8 cellular contexts compared by ENCODE assay signal in genomic region chr3:30643763-30644462, GRCh38. TPM values are rescaled to one million over a fixed set of nuclear protein-coding genes. Genes with fewer than 3 reads are reported as not detected.
DNase-seq lines count a peak whose midpoint lies in the region; ATAC-seq, FAIRE-seq and TF ChIP-seq lines count a peak whose summit lies in the region.

No MANE protein-coding gene starts in this region.

- no TSS peak for BruUV-seq in HepG2 (replicated peaks; lab: Mats Ljungman, UMichigan)

- peaks cover 85% of the 10 kb centered on the region for H3K36me3 Mint-ChIP-seq in activated T-helper 17 cell treated with anti-CD3 and anti-CD28 coated beads, Interleukin-2, amount 50 U/mL, for 72 hours (ENCODE audit: low read depth)

- H4K20me1 ChIP-seq in HepG2 (ENCODE audit: insufficient read depth, low read length) = peaks cover 100% of the 10 kb centered on the region

- DNase-seq in MV-4-11 (lab: John Stamatoyannopoulos, UW) (peak; percentile 72), HepG2 (ENCODE audit: low spot score) (no peak), stomach (peak; percentile 31), D721Med (ENCODE audit: insufficient read length, low spot score) (no peak)

- H3K27ac Mint-ChIP-seq in activated T-helper 17 cell treated with anti-CD3 and anti-CD28 coated beads, Interleukin-2, amount 50 U/mL, for 72 hours = peak overlapping the region; percentile 98

- no peak overlapping the region for H3K9ac ChIP-seq in HepG2 (ENCODE audit: insufficient read depth, low read depth, low read length)

- H3K4me2 ChIP-seq in HepG2 (ENCODE audit: low read depth, low read length) = no peak overlapping the region

- H3K27me3 ChIP-seq in HepG2 (ENCODE audit: control insufficient read depth in 1 of 2, insufficient read depth in 2 of 2, low read length in 2 of 2) (no peaks in the 10 kb centered on the region), stomach (no peaks in the 10 kb centered on the region)

- peaks cover 62% of the 10 kb centered on the region for H3K4me1 Mint-ChIP-seq in activated T-helper 17 cell treated with anti-CD3 and anti-CD28 coated beads, Interleukin-2, amount 50 U/mL, for 72 hours

- TF ChIP-seq EP300 in HepG2 (IDR thresholded peaks at IDR 0.05; ENCODE audit: low read depth in 2 of 2, low read length in 2 of 2) (no peak), HepG2 (CRISPR knock-in tag; IDR thresholded peaks at IDR 0.05; ENCODE audit: borderline replicate concordance) (no peak), stomach (IDR thresholded peaks at IDR 0.05) (no peak)

- WGBS in HepG2 (ENCODE audit: low lambda C conversion rate) = over 99% methylated on average over 7 of the region's 7 CpGs
- WGBS in stomach, 5 donors = 79 to 85% (median 85%) methylated on average over 7 of the region's 7 CpGs

- H3K36me3 ChIP-seq in HepG2 (replicated peaks in 1 of 2; ENCODE audit: control insufficient read depth in 1 of 2, insufficient read depth in 2 of 2, low read length in 2 of 2) (peaks cover 29 to 80% of the 10 kb centered on the region in 2 experiments), stomach (peaks cover 30 to 43% (median 41%) of the 10 kb centered on the region in 4 donors)

- peak in 1 of 2 experiments; percentile 13; a peak in 1 of 4 replicates for TF ChIP-seq POLR2A in HepG2 (IDR thresholded peaks at IDR 0.05; ENCODE audit: insufficient read depth in 1 of 2, low read depth in 2 of 2, low read length in 2 of 2)
- no peak for TF ChIP-seq POLR2A in stomach (IDR thresholded peaks at IDR 0.05)

- intact Hi-C loops in HepG2 (cut with micrococcal nuclease; ENCODE audit: unreplicated experiment) = no loop called here
- intact Hi-C loops in stomach (cut with DNase I; ENCODE audit: low total_unique reads) = no loop called here

- H3K4me1 ChIP-seq in HepG2 (ENCODE audit: insufficient read depth, low read length) = peaks cover 95% of the 10 kb centered on the region
- H3K4me1 ChIP-seq in stomach = peaks cover 39 to 100% (median 69%) of the 10 kb centered on the region in 4 donors

- no peak for FAIRE-seq in HepG2 (lab: Jason Lieb, UNC)
- no peak for FAIRE-seq in D721Med (lab: Jason Lieb, UNC)

- H3K4me3 ChIP-seq in HepG2 (replicated peaks in 1 of 3; ENCODE audit: insufficient read depth in 1 of 3, low read depth in 2 of 3, low read length in 3 of 3) (no peak overlapping the region), stomach (no peak overlapping the region)

- H3K27me3 Mint-ChIP-seq in activated T-helper 17 cell treated with anti-CD3 and anti-CD28 coated beads, Interleukin-2, amount 50 U/mL, for 72 hours = no peaks in the 10 kb centered on the region

- no peak overlapping the region for H3K27ac ChIP-seq in HepG2 (ENCODE audit: extremely low read length, insufficient read depth, low read length)
- H3K27ac ChIP-seq in stomach = peak overlapping the region; percentile 42 to 73 (median 48)

- peak overlapping the region; percentile 84 for H3K4me3 Mint-ChIP-seq in activated T-helper 17 cell treated with anti-CD3 and anti-CD28 coated beads, Interleukin-2, amount 50 U/mL, for 72 hours

- H2AFZ ChIP-seq in HepG2 (ENCODE audit: low read length) = no peak overlapping the region

- POLR2A ChIA-PET in HepG2 (lab: Yijun Ruan, JAX) = interaction anchor here (2.1 kb wide), 1 partner anchor 11 kb away, joined by 6 read pairs; no protein-coding TSS in a partner anchor

- TF ChIP-seq RAD21 in HepG2 (CRISPR knock-in tag; IDR thresholded peaks at IDR 0.05) = no peak

- peaks cover 98% of the 10 kb centered on the region for H3K79me2 ChIP-seq in HepG2 (ENCODE audit: insufficient read depth, low read length)

- TF ChIP-seq CTCF in HepG2 (CRISPR knock-in tag; IDR thresholded peaks at IDR 0.05) (no peak), stomach (IDR thresholded peaks at IDR 0.05) (no peak), D721Med (IDR thresholded peaks at IDR 0.05; ENCODE audit: insufficient read depth, missing control alignments) (no peak)

- peak; percentile 63 for ATAC-seq in activated T-helper 17 cell treated with anti-CD3 and anti-CD28 coated beads, Interleukin-2, amount 50 U/mL, for 72 hours (replicated peaks)
- ATAC-seq in HepG2 (peak; percentile 10; the same call in 1 of the 3 replicates), HG02763 (IDR thresholded peaks at IDR 0.05; ENCODE audit: unreplicated experiment) (no peak), HG02798 (IDR thresholded peaks at IDR 0.05; ENCODE audit: poor library complexity, unreplicated experiment) (no peak), GM18519 (IDR thresholded peaks at IDR 0.05; ENCODE audit: low FRiP score, unreplicated experiment) (no peak)

- H3K9me3 Mint-ChIP-seq in activated T-helper 17 cell treated with anti-CD3 and anti-CD28 coated beads, Interleukin-2, amount 50 U/mL, for 72 hours = no peaks in the 10 kb centered on the region

- H3K9me3 ChIP-seq in HepG2 (ENCODE audit: low read length) (no peaks in the 10 kb centered on the region), stomach (no peaks in the 10 kb centered on the region)

- CTCF ChIA-PET in HepG2 (lab: Yijun Ruan, JAX; ENCODE audit: low intra/inter-chr PET ratio, low total read pairs) = no interaction called here

- in situ Hi-C loops in HepG2 (cut with HindIII; ENCODE audit: extremely low pct_ligation_motif_present, low pct_unique_long_range_greater_than_20kb) = no loop called here

TF ChIP-seq in HepG2, 621 proteins besides CTCF, POLR2A, EP300 and RAD21 (continues in another document):
- TF ChIP-seq DRAP1 (CRISPR knock-in tag; IDR thresholded peaks at IDR 0.05) (no peak), POLR2G (IDR thresholded peaks at IDR 0.05; ENCODE audit: low read depth, low read length) (0 out of 2 replicates have a peak, but pooled peaks have one; percentile 16), RXRA (CRISPR knock-in tag; IDR thresholded peaks at IDR 0.05) (no peak), ZNF383 (CRISPR knock-in tag; IDR thresholded peaks at IDR 0.05; ENCODE audit: borderline replicate concordance) (no peak), PAF1 (CRISPR knock-in tag; IDR thresholded peaks at IDR 0.05) (0 out of 2 replicates have a peak, but pooled peaks have one; percentile 14), ZFP36L2 (CRISPR knock-in tag; IDR thresholded peaks at IDR 0.05) (no peak), CHD4 (IDR thresholded peaks at IDR 0.05; ENCODE audit: borderline replicate concordance, low read length) (no peak)
- TF ChIP-seq, protein P1, sequence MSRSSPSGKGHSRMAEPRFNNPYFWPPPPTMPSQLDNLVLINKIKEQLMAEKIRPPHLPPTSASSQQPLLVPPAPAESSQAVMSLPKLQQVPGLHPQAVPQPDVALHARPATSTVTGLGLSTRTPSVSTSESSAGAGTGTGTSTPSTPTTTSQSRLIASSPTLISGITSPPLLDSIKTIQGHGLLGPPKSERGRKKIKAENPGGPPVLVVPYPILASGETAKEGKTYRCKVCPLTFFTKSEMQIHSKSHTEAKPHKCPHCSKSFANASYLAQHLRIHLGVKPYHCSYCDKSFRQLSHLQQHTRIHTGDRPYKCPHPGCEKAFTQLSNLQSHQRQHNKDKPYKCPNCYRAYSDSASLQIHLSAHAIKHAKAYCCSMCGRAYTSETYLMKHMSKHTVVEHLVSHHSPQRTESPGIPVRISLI (CRISPR knock-in tag; IDR thresholded peaks at IDR 0.05; ENCODE audit: borderline replicate concordance) = no peak

RNA-seq across cellular contexts. Expression of gene TGFBR2, which starts 37.5 kb away (rescaled TPM):
- 10 to 100 TPM; 51.2 to 63.2 TPM for total RNA-seq in activated T-helper 17 cell treated with anti-CD3 and anti-CD28 coated beads, Interleukin-2, amount 50 U/mL, for 72 hours
- total RNA-seq in HepG2 (2016; rRNA removed; fragmentation: Illumina TruSeq; extraction: Trizol) (68.1 and 82.2 TPM in 2 replicates), stomach (100 to 1,000 TPM in 2 of 5 donors, 10 to 100 TPM in 3; 59.1 to 115 (median 89.3) TPM)
- total RNA-seq in HepG2 (2016; cell fraction: cytosol; rRNA removed; fragmentation: Illumina TruSeq; extraction: Trizol; ENCODE audit: low read depth) = 25.9 and 27.4 TPM in 2 replicates
- total RNA-seq in HepG2 (2016; cell fraction: insoluble cytoplasmic fraction; rRNA removed; fragmentation: Illumina TruSeq; extraction: Trizol) = 66.0 and 82.3 TPM in 2 replicates
- total RNA-seq in HepG2 (2016; cell fraction: membrane; rRNA removed; fragmentation: Illumina TruSeq; extraction: Trizol) = 67.6 and 68.8 TPM in 2 replicates
- 134 and 135 TPM in 2 replicates for total RNA-seq in HepG2 (2016; cell fraction: nucleus; rRNA removed; fragmentation: Illumina TruSeq; extraction: Trizol)
- polyA plus RNA-seq in HepG2 (2011; rRNA removed) (187 and 204 TPM in 2 replicates), stomach (10 to 100 TPM; 13.7 to 44.1 (median 27.4) TPM)
- 141 and 194 TPM in 2 replicates for polyA plus RNA-seq in HepG2 (2011; cell fraction: cytosol; rRNA removed)
- polyA plus RNA-seq in HepG2 (2011; cell fraction: nucleus; rRNA removed) = 105 and 123 TPM in 2 replicates
- polyA plus RNA-seq in HepG2 (2012) = 125 and 162 TPM in 2 replicates
- polyA plus RNA-seq in HepG2 (2016; cell fraction: cytosol; fragmentation: Illumina TruSeq; extraction: Trizol; ENCODE audit: low read depth) = 8.6 and 9.7 TPM in 2 replicates
- polyA plus RNA-seq in HepG2 (2016; cell fraction: insoluble cytoplasmic fraction; fragmentation: Illumina TruSeq; extraction: Trizol; ENCODE audit: low read depth) = 68.0 and 70.0 TPM in 2 replicates
- polyA plus RNA-seq in HepG2 (2016; cell fraction: membrane; fragmentation: Illumina TruSeq; extraction: Trizol; ENCODE audit: low read depth) = 38.2 and 38.9 TPM in 2 replicates
- 134 and 138 TPM in 2 replicates for polyA plus RNA-seq in HepG2 (2016; cell fraction: nucleus; fragmentation: Illumina TruSeq; extraction: Trizol; ENCODE audit: insufficient read depth, low read depth)
- polyA minus RNA-seq in HepG2 (2011; rRNA and poly(A)+ RNA removed; ENCODE audit: low replicate concordance) = 24.1 and 399 TPM in 2 replicates
- 188 and 237 TPM in 2 replicates for polyA minus RNA-seq in HepG2 (2011; cell fraction: cytosol; rRNA and poly(A)+ RNA removed)
- polyA minus RNA-seq in HepG2 (2011; cell fraction: nucleus; rRNA and poly(A)+ RNA removed) = 353 and 432 TPM in 2 replicates

Comparison
In these comparisons a context has a peak if more than half of its experiments do, and no peak if none do; other contexts are left out.
1. DNase-seq: peak in MV-4-11 (single experiment) and stomach (single experiment); none in HepG2 (single experiment) and D721Med (single experiment).
2. ATAC-seq: peak in activated T-helper 17 cell treated with anti-CD3 and anti-CD28 coated beads, Interleukin-2, amount 50 U/mL, for 72 hours (single experiment) and HepG2 (single experiment); none in HG02763 (single experiment), HG02798 (single experiment) and GM18519 (single experiment).